ENCODE assay signal across 17 cellular contexts in genomic region chr2:24262571-24262970, GRCh38.
DNase-seq lines count a peak whose midpoint lies in the region; ATAC-seq and TF ChIP-seq lines count a peak whose summit lies in the region.
"Had no signal": no experiment of that assay in that cellular context is flagged by ENCODE, and none has a peak within 500 bp of the region (broad histone marks: within the 10 kb centered on the region; RNA-seq: fewer than 3 reads in every experiment).

No MANE protein-coding gene starts in this region.

- intact Hi-C loops in Caco-2 (cut with micrococcal nuclease; ENCODE audit: unreplicated experiment) (no loop called here), left ventricle myocardium superior (cut with micrococcal nuclease) (no loop called here)

- ATAC-seq in left ventricle myocardium superior = no peak
- no peak for ATAC-seq in HG03442 (IDR thresholded peaks at IDR 0.05; ENCODE audit: unreplicated experiment)
- no peak for ATAC-seq in HG03520 (IDR thresholded peaks at IDR 0.05; ENCODE audit: unreplicated experiment)
- ATAC-seq: lower lobe of right lung had no signal

- H3K4me1 ChIP-seq in Caco-2 = peaks cover 8% of the 10 kb centered on the region; the same call in 1 of the 2 replicates
- H3K4me1 ChIP-seq: lower lobe of right lung, uterus had no signal

- POLR2A ChIA-PET in Caco-2 (lab: Charles Lee) = no interaction called here

- no peaks in the 10 kb centered on the region for H3K9me3 ChIP-seq in Caco-2
- H3K9me3 ChIP-seq: lower lobe of right lung, uterus had no signal

- peaks cover 16% of the 10 kb centered on the region for H3K36me3 Mint-ChIP-seq in activated naive CD4-positive, alpha-beta T cell treated with anti-CD3 and anti-CD28 coated beads, Interleukin-2, amount 50 U/mL, for 24 hours
- peaks cover 7% of the 10 kb centered on the region for H3K36me3 Mint-ChIP-seq in activated naive CD8-positive, alpha-beta T cell
- peaks cover 13% of the 10 kb centered on the region for H3K36me3 Mint-ChIP-seq in Caco-2 (ENCODE audit: insufficient read depth, unreplicated experiment)

- H3K4me3 Mint-ChIP-seq in activated naive CD4-positive, alpha-beta T cell treated with anti-CD3 and anti-CD28 coated beads, Interleukin-2, amount 50 U/mL, for 24 hours = no peak overlapping the region
- H3K4me3 Mint-ChIP-seq in activated naive CD8-positive, alpha-beta T cell = no peak overlapping the region
- no peak overlapping the region for H3K4me3 Mint-ChIP-seq in Caco-2 (ENCODE audit: unreplicated experiment)
- H3K4me3 Mint-ChIP-seq: immature natural killer cell had no signal

- BruUV-seq in Caco-2 (replicated peaks; lab: Mats Ljungman, UMichigan) = no TSS peak

- H3K27me3 ChIP-seq in Caco-2 (replicated peaks; ENCODE audit: control insufficient read depth, insufficient read depth, low read length) = no peaks in the 10 kb centered on the region
- H3K27me3 ChIP-seq: uterus had no signal

- H3K36me3 ChIP-seq in Caco-2 (ENCODE audit: control insufficient read depth, insufficient read depth, low read length) = no peaks in the 10 kb centered on the region
- H3K36me3 ChIP-seq: uterus had no signal

- H3K27me3 Mint-ChIP-seq in activated naive CD4-positive, alpha-beta T cell treated with anti-CD3 and anti-CD28 coated beads, Interleukin-2, amount 50 U/mL, for 24 hours = no peaks in the 10 kb centered on the region
- no peaks in the 10 kb centered on the region for H3K27me3 Mint-ChIP-seq in activated naive CD8-positive, alpha-beta T cell
- no peaks in the 10 kb centered on the region for H3K27me3 Mint-ChIP-seq in Caco-2 (ENCODE audit: insufficient read depth, unreplicated experiment)

- H3K9me3 Mint-ChIP-seq in activated naive CD4-positive, alpha-beta T cell treated with anti-CD3 and anti-CD28 coated beads, Interleukin-2, amount 50 U/mL, for 24 hours = no peaks in the 10 kb centered on the region
- no peaks in the 10 kb centered on the region for H3K9me3 Mint-ChIP-seq in activated naive CD8-positive, alpha-beta T cell (ENCODE audit: low read depth)
- no peaks in the 10 kb centered on the region for H3K9me3 Mint-ChIP-seq in Caco-2 (ENCODE audit: unreplicated experiment)
- H3K9me3 Mint-ChIP-seq: immature natural killer cell had no signal

- H3K4me1 Mint-ChIP-seq in activated naive CD4-positive, alpha-beta T cell treated with anti-CD3 and anti-CD28 coated beads, Interleukin-2, amount 50 U/mL, for 24 hours = peaks cover 6% of the 10 kb centered on the region
- no peaks in the 10 kb centered on the region for H3K4me1 Mint-ChIP-seq in activated naive CD8-positive, alpha-beta T cell (ENCODE audit: low read depth)
- no peaks in the 10 kb centered on the region for H3K4me1 Mint-ChIP-seq in Caco-2 (ENCODE audit: low read depth, unreplicated experiment)
- H3K4me1 Mint-ChIP-seq: immature natural killer cell had no signal

- CTCF ChIA-PET in Caco-2 (lab: Charles Lee) = no interaction called here

- no peak for DNase-seq in activated naive CD4-positive, alpha-beta T cell treated with Interleukin-2 at 50 U/mL for 16 hours
- peak; percentile 18 for DNase-seq in fibroblast of villous mesenchyme (ENCODE audit: low read depth)
- no peak for DNase-seq in Caco-2
- DNase-seq in left ventricle myocardium superior = no peak
- DNase-seq: activated CD4-positive, CD25-positive, alpha-beta regulatory T cell treated with anti-CD3 and anti-CD28 coated beads, Interleukin-2, amount 50 U/mL, for 72 hours; GDM1; immature natural killer cell; lower lobe of right lung; NCI-H1694; NCI-H2227 treated with DMSO at 0.1 percent for 48 hours; NK-92 treated with Interleukin-12 subunit alpha and Interleukin-12 subunit beta, amount 100 ng/mL, for 24 hours; stimulated activated CD4-positive, alpha-beta T cell treated with anti-CD3 and anti-CD28 coated beads, Interleukin-15, amount 100 ng/mL, for 24 hours; uterus had no signal

- no peak for TF ChIP-seq CTCF in fibroblast of villous mesenchyme (IDR thresholded peaks at IDR 0.05; ENCODE audit: insufficient read depth, low read depth, low read length)
- no peak for TF ChIP-seq CTCF in Caco-2 (IDR thresholded peaks at IDR 0.05; ENCODE audit: insufficient read depth in 1 of 2, low read depth in 1 of 2, low read length in 1 of 2, severe bottlenecking in 1 of 2, unreplicated experiment in 1 of 2)

- peak overlapping the region; percentile 53 for H3K27ac Mint-ChIP-seq in activated naive CD4-positive, alpha-beta T cell treated with anti-CD3 and anti-CD28 coated beads, Interleukin-2, amount 50 U/mL, for 24 hours
- H3K27ac Mint-ChIP-seq in activated naive CD8-positive, alpha-beta T cell = peak overlapping the region; percentile 52
- no peak overlapping the region for H3K27ac Mint-ChIP-seq in Caco-2 (ENCODE audit: unreplicated experiment)

- H3K4me3 ChIP-seq in fibroblast of villous mesenchyme (ENCODE audit: low read depth, low read length) = no peak overlapping the region
- no peak overlapping the region for H3K4me3 ChIP-seq in Caco-2 (ENCODE audit: low read depth, low read length)
- H3K4me3 ChIP-seq: lower lobe of right lung, uterus had no signal
